ENCODE assay signal across 8 cellular contexts in genomic region chr2:68774569-68775271, GRCh38. TPM values are rescaled to one million over a fixed set of nuclear protein-coding genes. Genes with fewer than 3 reads are reported as not detected.
A peak's percentile ranks its signal among the peaks of the same experiment; 100 is the strongest.
DNase-seq lines count a peak whose midpoint lies in the region; ATAC-seq, FAIRE-seq and TF ChIP-seq lines count a peak whose summit lies in the region.

No MANE protein-coding gene starts in this region.

- H3K4me2 ChIP-seq in HepG2 (ENCODE audit: low read depth, low read length), result no peak overlapping the region

- H3K27me3 Mint-ChIP-seq in activated naive CD8-positive, alpha-beta T cell, result no peaks in the 10 kb centered on the region

- H4K20me1 ChIP-seq in HepG2 (ENCODE audit: insufficient read depth, low read length), result no peaks in the 10 kb centered on the region

- 44% methylated on average over 28 of the region's 31 CpGs for WGBS in HepG2 (ENCODE audit: low lambda C conversion rate)

- H2AFZ ChIP-seq in HepG2 (ENCODE audit: low read length), result no peak overlapping the region

- ATAC-seq in GM18498 (IDR thresholded peaks at IDR 0.05; ENCODE audit: unreplicated experiment) (peak; percentile 90), HG02840 (IDR thresholded peaks at IDR 0.05; ENCODE audit: low FRiP score, unreplicated experiment) (peak; percentile 86), HepG2 (peak; percentile 40)

- intact Hi-C loops in HepG2 (cut with micrococcal nuclease; ENCODE audit: unreplicated experiment), result no loop called here

- H3K4me3 Mint-ChIP-seq in activated naive CD8-positive, alpha-beta T cell, result peak overlapping the region; percentile 88

- no peak overlapping the region for H3K4me3 ChIP-seq in HepG2 (replicated peaks in 1 of 3; ENCODE audit: insufficient read depth in 1 of 3, low read depth in 2 of 3, low read length in 3 of 3)

- no peak for FAIRE-seq in HepG2 (lab: Jason Lieb, UNC)

- H3K27ac ChIP-seq in HepG2 (ENCODE audit: extremely low read length, insufficient read depth, low read length), result no peak overlapping the region

- POLR2A ChIA-PET in HepG2 (lab: Yijun Ruan, JAX), result no interaction called here

- no peaks in the 10 kb centered on the region for H3K9me3 Mint-ChIP-seq in activated naive CD8-positive, alpha-beta T cell (ENCODE audit: low read depth)

- no peak for TF ChIP-seq POLR2A in HepG2 (IDR thresholded peaks at IDR 0.05; ENCODE audit: insufficient read depth in 1 of 2, low read depth in 2 of 2, low read length in 2 of 2)

- TF ChIP-seq EP300 in HepG2 (IDR thresholded peaks at IDR 0.05; ENCODE audit: low read depth in 2 of 2, low read length in 2 of 2) (no peak), HepG2 (CRISPR knock-in tag; IDR thresholded peaks at IDR 0.05; ENCODE audit: borderline replicate concordance) (no peak)

- no peaks in the 10 kb centered on the region for H3K79me2 ChIP-seq in HepG2 (ENCODE audit: insufficient read depth, low read length)

- H3K27me3 ChIP-seq in HepG2 (ENCODE audit: control insufficient read depth in 1 of 2, insufficient read depth in 2 of 2, low read length in 2 of 2), result peaks cover 6 to 43% of the 10 kb centered on the region in 2 experiments

- no peaks in the 10 kb centered on the region for H3K4me1 ChIP-seq in HepG2 (ENCODE audit: insufficient read depth, low read length)

- DNase-seq in RPMI8226 (peak; percentile 74), HepG2 (ENCODE audit: low spot score) (no peak), OCI-M2 (lab: John Stamatoyannopoulos, UW; ENCODE audit: unreplicated experiment) (no peak), NCI-H82 (lab: John Stamatoyannopoulos, UW) (no peak)
- peak; percentile 51 for DNase-seq in stimulated activated naive CD4-positive, alpha-beta T cell treated with Interleukin-2 at 50 U/mL for 16 hours (lab: John Stamatoyannopoulos, UW)

- no peak for TF ChIP-seq CTCF in HepG2 (CRISPR knock-in tag; IDR thresholded peaks at IDR 0.05)

- CTCF ChIA-PET in HepG2 (lab: Yijun Ruan, JAX; ENCODE audit: low intra/inter-chr PET ratio, low total read pairs), result no interaction called here

- H3K9ac ChIP-seq in HepG2 (ENCODE audit: insufficient read depth, low read depth, low read length), result no peak overlapping the region

- peak overlapping the region; percentile 99 for H3K27ac Mint-ChIP-seq in activated naive CD8-positive, alpha-beta T cell

- TF ChIP-seq RAD21 in HepG2 (CRISPR knock-in tag; IDR thresholded peaks at IDR 0.05), result no peak

- H3K4me1 Mint-ChIP-seq in activated naive CD8-positive, alpha-beta T cell (ENCODE audit: low read depth), result peaks cover 90% of the 10 kb centered on the region

- in situ Hi-C loops in HepG2 (cut with HindIII; ENCODE audit: extremely low pct_ligation_motif_present, low pct_unique_long_range_greater_than_20kb), result no loop called here

- no TSS peak for BruUV-seq in HepG2 (replicated peaks; lab: Mats Ljungman, UMichigan)

- no peaks in the 10 kb centered on the region for H3K9me3 ChIP-seq in HepG2 (ENCODE audit: low read length)

- peaks cover 24% of the 10 kb centered on the region for H3K36me3 Mint-ChIP-seq in activated naive CD8-positive, alpha-beta T cell

- H3K36me3 ChIP-seq in HepG2 (replicated peaks in 1 of 2; ENCODE audit: control insufficient read depth in 1 of 2, insufficient read depth in 2 of 2, low read length in 2 of 2), result no peaks in the 10 kb centered on the region

TF ChIP-seq in HepG2, 621 proteins besides CTCF, POLR2A, EP300 and RAD21:
- no peak for TF ChIP-seq FOXC1 (CRISPR knock-in tag; IDR thresholded peaks at IDR 0.05; ENCODE audit: borderline replicate concordance)
TF ChIP-seq in HepG2: peak in this region for 0.

RNA-seq across cellular contexts. Expression of gene ARHGAP25, which starts 40.1 kb away (rescaled TPM):
- total RNA-seq in HepG2 (2016; rRNA removed; fragmentation: Illumina TruSeq; extraction: Trizol), result not detected in 2 replicates
- not detected in 2 replicates for total RNA-seq in HepG2 (2016; cell fraction: cytosol; rRNA removed; fragmentation: Illumina TruSeq; extraction: Trizol; ENCODE audit: low read depth)
- not detected in 2 replicates for total RNA-seq in HepG2 (2016; cell fraction: insoluble cytoplasmic fraction; rRNA removed; fragmentation: Illumina TruSeq; extraction: Trizol)
- not detected in 2 replicates for total RNA-seq in HepG2 (2016; cell fraction: membrane; rRNA removed; fragmentation: Illumina TruSeq; extraction: Trizol)
- total RNA-seq in HepG2 (2016; cell fraction: nucleus; rRNA removed; fragmentation: Illumina TruSeq; extraction: Trizol), result not detected in 2 replicates
- polyA plus RNA-seq in HepG2 (2011; rRNA removed), result not detected in 2 replicates
- not detected in 2 replicates for polyA plus RNA-seq in HepG2 (2011; cell fraction: cytosol; rRNA removed)
- polyA plus RNA-seq in HepG2 (2011; cell fraction: nucleus; rRNA removed), result not detected in 2 replicates
- polyA plus RNA-seq in HepG2 (2012), result not detected in 2 replicates
- polyA plus RNA-seq in HepG2 (2016; cell fraction: cytosol; fragmentation: Illumina TruSeq; extraction: Trizol; ENCODE audit: low read depth), result not detected in 2 replicates
- not detected in 2 replicates for polyA plus RNA-seq in HepG2 (2016; cell fraction: insoluble cytoplasmic fraction; fragmentation: Illumina TruSeq; extraction: Trizol; ENCODE audit: low read depth)
- polyA plus RNA-seq in HepG2 (2016; cell fraction: membrane; fragmentation: Illumina TruSeq; extraction: Trizol; ENCODE audit: low read depth), result not detected in 2 replicates
- not detected in 2 replicates for polyA plus RNA-seq in HepG2 (2016; cell fraction: nucleus; fragmentation: Illumina TruSeq; extraction: Trizol; ENCODE audit: insufficient read depth, low read depth)
- 1.2 TPM in 1 of 2 replicates, not detected in the other for polyA minus RNA-seq in HepG2 (2011; rRNA and poly(A)+ RNA removed; ENCODE audit: low replicate concordance)
- polyA minus RNA-seq in HepG2 (2011; cell fraction: cytosol; rRNA and poly(A)+ RNA removed), result not detected in 2 replicates
- not detected in 2 replicates for polyA minus RNA-seq in HepG2 (2011; cell fraction: nucleus; rRNA and poly(A)+ RNA removed)

Comparison
In these comparisons a context has a peak if more than half of its experiments do, and no peak if none do; other contexts are left out.
1. ATAC-seq: peak in every context shown above with its lines; median percentile 90 in GM18498; 86 in HG02840; 40 in HepG2.
2. DNase-seq: peak in RPMI8226 (single experiment) and stimulated activated naive CD4-positive, alpha-beta T cell treated with Interleukin-2 at 50 U/mL for 16 hours (single experiment); none in HepG2 (single experiment), OCI-M2 (single experiment) and NCI-H82 (single experiment).